In genomic region chr1:45370575-45370974, GRCh38 we compare ENCODE assay signal across 20 cellular contexts. TPM values are rescaled to one million over a fixed set of nuclear protein-coding genes. Genes with fewer than 3 reads are reported as not detected.
DNase-seq lines count a peak whose midpoint lies in the region; ATAC-seq, FAIRE-seq and TF ChIP-seq lines count a peak whose summit lies in the region.
"Had no signal": no experiment of that assay in that cellular context is flagged by ENCODE, and none has a peak within 500 bp of the region (broad histone marks: within the 10 kb centered on the region; RNA-seq: fewer than 3 reads in every experiment).

No MANE protein-coding gene starts in this region.

- DNase-seq in GM12864 (ENCODE audit: low read depth) (peak; percentile 67), GM19239 (ENCODE audit: insufficient read length, low spot score) (no peak), mucosa of descending colon (no peak), SW 1271 (lab: John Stamatoyannopoulos, UW) (no peak), superior temporal gyrus (ENCODE audit: extremely low spot score) (no peak), posterior cingulate gyrus (no peak)
- DNase-seq: activated CD4-positive, alpha-beta memory T cell treated with anti-CD3 and anti-CD28 coated beads for 36 hours; Calu3; cortex of kidney; Kasumi-1; NCI-H1694; NCI-H510A; PC-3; SK-N-SH; stimulated activated CD4-positive, alpha-beta T cell treated with anti-CD3 and anti-CD28 coated beads, Interleukin-12 subunit alpha, Interleukin-12 subunit beta, amount 100 ng/mL, for 4 hours; substantia nigra had no signal

- no peaks in the 10 kb centered on the region for H3K36me3 ChIP-seq in mucosa of descending colon (ENCODE audit: low read depth)

- no peaks in the 10 kb centered on the region for H3K4me1 ChIP-seq in mucosa of descending colon (ENCODE audit: low read depth)

- intact Hi-C loops in mucosa of descending colon (cut with DNase I, micrococcal nuclease) (no loop called here), posterior cingulate gyrus (cut with DNase I) (no loop called here)

- H3K4me3 ChIP-seq in GM12864 (ENCODE audit: low read depth, low read length), result no peak overlapping the region
- H3K4me3 ChIP-seq in mucosa of descending colon, result no peak overlapping the region
- H3K4me3 ChIP-seq: hepatocyte had no signal

- ATAC-seq in GM21737 (IDR thresholded peaks at IDR 0.05; ENCODE audit: unreplicated experiment) (peak; percentile 60), HG03378 (IDR thresholded peaks at IDR 0.05; ENCODE audit: unreplicated experiment) (peak; percentile 59), mucosa of descending colon (no peak)
- ATAC-seq: esophagus mucosa, PC-3 had no signal

- H3K9me3 ChIP-seq in mucosa of descending colon, result no peaks in the 10 kb centered on the region
- H3K9me3 ChIP-seq: SK-N-SH had no signal

- TF ChIP-seq CTCF in GM12864 (IDR thresholded peaks at IDR 0.05; ENCODE audit: low read depth, low read length, missing control alignments) (no peak), mucosa of descending colon (IDR thresholded peaks at IDR 0.05) (no peak)

- FAIRE-seq in GM19239 (lab: Jason Lieb, UNC), result peak; percentile 85

RNA-seq across cellular contexts. Expression of gene MUTYH, which starts 30.3 kb away (rescaled TPM):
- total RNA-seq in mucosa of descending colon, result 10 to 100 TPM; 30.0 to 43.1 (median 35.8) TPM

RNA-seq across cellular contexts. Expression of gene TOE1, which starts 30.6 kb away (rescaled TPM):
- total RNA-seq in mucosa of descending colon, result 10 to 100 TPM; 11.1 to 18.7 (median 12.9) TPM

RNA-seq across cellular contexts. Expression of gene HPDL, which starts 43.9 kb away (rescaled TPM):
- 1 to 10 TPM; 2.1 to 8.8 (median 7.4) TPM for total RNA-seq in mucosa of descending colon
- total RNA-seq: PC-3 had no signal
